ENCODE assay signal across 16 cellular contexts in genomic region chr1:204435886-204436271, GRCh38. TPM values are rescaled to one million over a fixed set of nuclear protein-coding genes. Genes with fewer than 3 reads are reported as not detected.
DNase-seq lines count a peak whose midpoint lies in the region; ATAC-seq and TF ChIP-seq lines count a peak whose summit lies in the region.
"Had no signal": no experiment of that assay in that cellular context is flagged by ENCODE, and none has a peak within 500 bp of the region (broad histone marks: within the 10 kb centered on the region; RNA-seq: fewer than 3 reads in every experiment).

No MANE protein-coding gene starts in this region.

- no TSS peak for BruUV-seq in mammary epithelial cell (replicated peaks; lab: Mats Ljungman, UMichigan)

- H4K20me1 ChIP-seq in mammary epithelial cell (ENCODE audit: insufficient read depth, low read length), result no peaks in the 10 kb centered on the region
- no peaks in the 10 kb centered on the region; the same call in 1 of the 2 replicates for H4K20me1 ChIP-seq in GM23338 (replicated peaks; ENCODE audit: insufficient read depth)

- H3K36me3 Mint-ChIP-seq in GM23338 (ENCODE audit: low read depth), result peaks cover 31% of the 10 kb centered on the region

- DNase-seq in right atrium auricular region (ENCODE audit: low spot score) (no peak), cardiac septum (ENCODE audit: low spot score) (no peak), mammary epithelial cell (no peak), uterus (no peak), GM23338 (ENCODE audit: low spot score) (no peak), C1 segment of cervical spinal cord (lab: John Stamatoyannopoulos, UW) (no peak), NCI-H1436 treated with DMSO at 0.1 percent for 48 hours (lab: John Stamatoyannopoulos, UW) (no peak)
- DNase-seq: cerebellar nuclear complex; effector memory CD8-positive, alpha-beta T cell; NCI-H1694; stimulated activated naive CD4-positive, alpha-beta T cell treated with Interleukin-2 at 50 U/mL for 16 hours; T-cell had no signal

- intact Hi-C loops in cardiac septum (cut with DNase I), result loop anchor here (10.0 kb wide), 1 partner anchor 369 kb away; no protein-coding TSS in a partner anchor
- intact Hi-C loops in mammary epithelial cell (cut with micrococcal nuclease), result no loop called here
- intact Hi-C loops in uterus (cut with DNase I; ENCODE audit: low total_unique reads), result no loop called here

- no peaks in the 10 kb centered on the region for H3K9me2 ChIP-seq in GM23338 (ENCODE audit: insufficient read depth)

- TF ChIP-seq CTCF in right atrium auricular region (IDR thresholded peaks at IDR 0.05), result no peak
- no peak for TF ChIP-seq CTCF in mammary epithelial cell (conservative IDR thresholded peaks at IDR 0.05 in 1 of 2, IDR thresholded peaks at IDR 0.05 in 1 of 2; ENCODE audit: extremely low read depth in 1 of 2, insufficient read depth in 1 of 2, low read depth in 1 of 2, low read length in 2 of 2)
- no peak for TF ChIP-seq CTCF in uterus (IDR thresholded peaks at IDR 0.05)
- no peak for TF ChIP-seq CTCF in GM23338 (conservative IDR thresholded peaks at IDR 0.05; ENCODE audit: low read depth in 2 of 2)

- H3K27me3 Mint-ChIP-seq in GM23338 (ENCODE audit: insufficient read depth, low read depth, poor library complexity), result no peaks in the 10 kb centered on the region
- H3K27me3 Mint-ChIP-seq: effector memory CD8-positive, alpha-beta T cell; T-cell had no signal

- H3K4me1 Mint-ChIP-seq in GM23338, result no peaks in the 10 kb centered on the region

- H3K36me3 ChIP-seq in right atrium auricular region (peaks cover 78% of the 10 kb centered on the region), mammary epithelial cell (ENCODE audit: insufficient read depth, low read length) (peaks cover 4% of the 10 kb centered on the region), rectal smooth muscle tissue (ENCODE audit: control insufficient read depth, insufficient read depth, low read length) (peaks cover 25% of the 10 kb centered on the region), uterus (no peaks in the 10 kb centered on the region), GM23338 (ENCODE audit: insufficient read depth) (no peaks in the 10 kb centered on the region)

- no peak overlapping the region for H3K4me3 Mint-ChIP-seq in GM23338
- H3K4me3 Mint-ChIP-seq: activated T-helper 1 cell treated with anti-CD3 and anti-CD28 coated beads, Interleukin-12 subunit alpha, Interleukin-12 subunit beta, Interleukin-2, Interleukin-4 antibody, amounts not matched to agents 30 ng/mL and 10 ng/mL and 1 ng/mL, durations not matched to agents 14 hours and 24 hours and 36 hours; effector memory CD8-positive, alpha-beta T cell; T-cell had no signal

- no peaks in the 10 kb centered on the region for H3K9me3 Mint-ChIP-seq in GM23338
- H3K9me3 Mint-ChIP-seq: activated T-helper 1 cell treated with anti-CD3 and anti-CD28 coated beads, Interleukin-12 subunit alpha, Interleukin-12 subunit beta, Interleukin-2, Interleukin-4 antibody, amounts not matched to agents 30 ng/mL and 10 ng/mL and 1 ng/mL, durations not matched to agents 14 hours and 24 hours and 36 hours; effector memory CD8-positive, alpha-beta T cell; T-cell had no signal

- peak overlapping the region; percentile 46 to 62 for H3K27ac ChIP-seq in right atrium auricular region
- H3K27ac ChIP-seq in mammary epithelial cell (ENCODE audit: insufficient read depth, low read depth, low read length), result no peak overlapping the region
- peak overlapping the region; percentile 62 for H3K27ac ChIP-seq in rectal smooth muscle tissue (ENCODE audit: low read depth, low read length)
- H3K27ac ChIP-seq in uterus, result peak overlapping the region; percentile 58 to 66
- H3K27ac ChIP-seq in GM23338 (ENCODE audit: low read depth), result no peak overlapping the region
- H3K27ac ChIP-seq: parathyroid adenoma, VCaP had no signal

- H3K27me3 ChIP-seq in right atrium auricular region (no peaks in the 10 kb centered on the region), mammary epithelial cell (ENCODE audit: insufficient read depth, low read length) (no peaks in the 10 kb centered on the region), rectal smooth muscle tissue (ENCODE audit: control insufficient read depth, insufficient read depth, low read length) (no peaks in the 10 kb centered on the region), uterus (no peaks in the 10 kb centered on the region), GM23338 (ENCODE audit: insufficient read depth) (no peaks in the 10 kb centered on the region)

- H2AFZ ChIP-seq in mammary epithelial cell (ENCODE audit: low read depth, low read length) (no peak overlapping the region), GM23338 (no peak overlapping the region)
- H2AFZ ChIP-seq: parathyroid adenoma had no signal

- WGBS in mammary epithelial cell (ENCODE audit: low coverage, missing lambda C conversion rate), result 39% methylated on average over 3 of the region's 3 CpGs

- H3K4me1 ChIP-seq in right atrium auricular region (peaks cover 0 to 45% of the 10 kb centered on the region in 2 donors), mammary epithelial cell (ENCODE audit: insufficient read depth, low read length) (peaks cover 50% of the 10 kb centered on the region), rectal smooth muscle tissue (ENCODE audit: control insufficient read depth, insufficient read depth, low read length) (peaks cover 41% of the 10 kb centered on the region), uterus (peaks cover 8 to 10% of the 10 kb centered on the region in 2 donors), GM23338 (ENCODE audit: insufficient read depth) (no peaks in the 10 kb centered on the region)

- in situ Hi-C loops in mammary epithelial cell (cut with MboI; ENCODE audit: low sequenced_read_pairs in 2 of 2), result loop anchor here (5.0 kb wide), 1 partner anchor 66 kb away; no protein-coding TSS in a partner anchor

- ATAC-seq in GM23338, result no peak
- ATAC-seq: effector memory CD8-positive, alpha-beta T cell; T-cell had no signal

- H3K9me3 ChIP-seq in right atrium auricular region, result no peaks in the 10 kb centered on the region
- no peaks in the 10 kb centered on the region for H3K9me3 ChIP-seq in mammary epithelial cell (replicated peaks; ENCODE audit: insufficient read depth, low read length)
- no peaks in the 10 kb centered on the region for H3K9me3 ChIP-seq in uterus

- no peak for TF ChIP-seq POLR2A in uterus (IDR thresholded peaks at IDR 0.05)

- no peak overlapping the region for H3K9ac ChIP-seq in mammary epithelial cell (ENCODE audit: insufficient read depth, low read length)
- H3K9ac ChIP-seq in rectal smooth muscle tissue (ENCODE audit: low read length), result no peak overlapping the region
- H3K9ac ChIP-seq: parathyroid adenoma had no signal

- H3K79me2 ChIP-seq in mammary epithelial cell (ENCODE audit: insufficient read depth, low read length), result no peaks in the 10 kb centered on the region
- H3K79me2 ChIP-seq in GM23338 (replicated peaks; ENCODE audit: insufficient read depth), result no peaks in the 10 kb centered on the region
- H3K79me2 ChIP-seq: parathyroid adenoma had no signal

- H3K4me2 ChIP-seq in mammary epithelial cell (ENCODE audit: insufficient read depth, low read depth, low read length) (peak overlapping the region; percentile 19), GM23338 (no peak overlapping the region)

- dilution Hi-C loops in mammary epithelial cell (cut with HindIII; ENCODE audit: low sequenced_read_pairs), result no loop called here

- no peak overlapping the region for H3K27ac Mint-ChIP-seq in GM23338
- H3K27ac Mint-ChIP-seq: activated T-helper 1 cell treated with anti-CD3 and anti-CD28 coated beads, Interleukin-12 subunit alpha, Interleukin-12 subunit beta, Interleukin-2, Interleukin-4 antibody, amounts not matched to agents 30 ng/mL and 10 ng/mL and 1 ng/mL, durations not matched to agents 14 hours and 24 hours and 36 hours had no signal

- H3F3A ChIP-seq in GM23338 (replicated peaks; ENCODE audit: low read depth), result peaks cover 4% of the 10 kb centered on the region; the same call in 1 of the 2 replicates

- no peak overlapping the region for H3K4me3 ChIP-seq in right atrium auricular region
- no peak overlapping the region for H3K4me3 ChIP-seq in mammary epithelial cell (replicated peaks in 1 of 3; ENCODE audit: insufficient read depth in 1 of 3, low read depth in 2 of 3, low read length in 3 of 3)
- no peak overlapping the region for H3K4me3 ChIP-seq in rectal smooth muscle tissue (ENCODE audit: low read length)
- H3K4me3 ChIP-seq in uterus, result no peak overlapping the region
- H3K4me3 ChIP-seq in GM23338, result no peak overlapping the region

- CTCF ChIA-PET in mammary epithelial cell (lab: Charles Lee; ENCODE audit: low non-redundant PET), result interaction anchor here (0.7 kb wide), 2 partner anchors 8 to 311 kb away, joined by 3 to 7 read pairs; no protein-coding TSS in a partner anchor

TF ChIP-seq in GM23338, 12 proteins besides CTCF, POLR2A, EP300 and RAD21:
- TF ChIP-seq POLR2AphosphoS5 (IDR thresholded peaks at IDR 0.05; ENCODE audit: low read depth) (no peak), STAT1 (IDR thresholded peaks at IDR 0.05; ENCODE audit: unreplicated experiment) (no peak), ZNF331 (CRISPR knock-in tag; IDR thresholded peaks at IDR 0.05; ENCODE audit: low read depth) (no peak)

RNA-seq across cellular contexts. Expression of gene PPP1R15B, which starts 24.3 kb away (rescaled TPM):
- 10 to 100 TPM; 27.3 to 30.9 TPM for total RNA-seq in right atrium auricular region
- total RNA-seq in cardiac septum, result 21.2 TPM
- total RNA-seq in mammary epithelial cell, result 10 to 100 TPM; 33.4 to 37.5 TPM
- polyA plus RNA-seq in mammary epithelial cell, result 20.1 TPM
- polyA minus RNA-seq in mammary epithelial cell, result 41.7 TPM
- 10 to 100 TPM; 20.5 to 58.9 (median 46.4) TPM for total RNA-seq in uterus
- 58.4 and 64.3 TPM in 2 replicates for total RNA-seq in GM23338 (2014; rRNA removed; shearing (Covaris generic))
- polyA plus RNA-seq in GM23338 (2016; fragmentation: Nextera tagmentation; extraction: Ambion mirVana), result 16.3 and 17.3 TPM in 2 replicates

RNA-seq across cellular contexts. Expression of gene PIK3C2B, which starts 58.7 kb away (rescaled TPM):
- total RNA-seq in right atrium auricular region (10 to 100 TPM; 13.1 to 19.4 TPM), cardiac septum (28.8 TPM), mammary epithelial cell (10 to 100 TPM in 1 of 2 donors, 1 to 10 TPM in 1; 7.5 to 14.5 TPM), uterus (10 to 100 TPM in 3 of 4 donors, 1 to 10 TPM in 1; 7.4 to 81.5 (median 38.3) TPM)
- polyA plus RNA-seq in mammary epithelial cell (6.0 TPM), GM23338 (2016; fragmentation: Nextera tagmentation; extraction: Ambion mirVana) (4.8 TPM in 2 replicates)
- polyA minus RNA-seq in mammary epithelial cell, result 9.3 TPM
- 17.4 and 19.0 TPM in 2 replicates for total RNA-seq in GM23338 (2014; rRNA removed; shearing (Covaris generic))

Comparison
In these comparisons a context has a peak if more than half of its experiments do, and no peak if none do; other contexts are left out.
1. H3K27ac ChIP-seq: peak in right atrium auricular region (2 of 2), rectal smooth muscle tissue (single experiment) and uterus (2 of 2); none in mammary epithelial cell (single experiment) and GM23338 (single experiment).